Comparison of ENCODE assay signal across 25 cellular contexts in genomic region chr6:139166956-139167313, GRCh38. TPM values are rescaled to one million over a fixed set of nuclear protein-coding genes. Genes with fewer than 3 reads are reported as not detected.
A peak's percentile ranks its signal among the peaks of the same experiment; 100 is the strongest.
DNase-seq lines count a peak whose midpoint lies in the region; ATAC-seq, FAIRE-seq and TF ChIP-seq lines count a peak whose summit lies in the region.
"Had no signal": no experiment of that assay in that cellular context is flagged by ENCODE, and none has a peak within 500 bp of the region (broad histone marks: within the 10 kb centered on the region; RNA-seq: fewer than 3 reads in every experiment).

No MANE protein-coding gene starts in this region.

- POLR2A ChIA-PET in T-cell (lab: Charles Lee), result no interaction called here

- H3K4me1 Mint-ChIP-seq in activated T-cell treated with anti-CD3 and anti-CD28 coated beads, Interleukin-2, amount 50 U/mL, for 72 hours (ENCODE audit: low read depth), result peaks cover 83% of the 10 kb centered on the region
- H3K4me1 Mint-ChIP-seq in activated T-cell treated with anti-CD3 and anti-CD28 coated beads, Interleukin-2, amount 50 U/mL, for 4 hours (ENCODE audit: low read depth), result peaks cover 94% of the 10 kb centered on the region
- peaks cover 95 to 97% (median 96%) of the 10 kb centered on the region in 3 donors for H3K4me1 Mint-ChIP-seq in T-cell
- H3K4me1 Mint-ChIP-seq in stimulated activated naive B cell treated with anti-CD40 and anti-IgM and Interleukin-4, amounts not matched to agents 10 μg/mL and 1 μg/mL and 100 μg/mL, for 72 hours, result peaks cover 52 to 84% of the 10 kb centered on the region in 2 donors

- H3K36me3 Mint-ChIP-seq in activated T-cell treated with anti-CD3 and anti-CD28 coated beads, Interleukin-2, amount 50 U/mL, for 72 hours (ENCODE audit: insufficient read depth in 2 of 2), result peaks cover 14 to 46% of the 10 kb centered on the region in 2 donors
- H3K36me3 Mint-ChIP-seq in activated T-cell treated with anti-CD3 and anti-CD28 coated beads, Interleukin-2, amount 50 U/mL, for 4 hours (ENCODE audit: insufficient read depth), result peaks cover 55% of the 10 kb centered on the region
- peaks cover 64% of the 10 kb centered on the region for H3K36me3 Mint-ChIP-seq in T-cell
- H3K36me3 Mint-ChIP-seq in stimulated activated naive B cell treated with anti-CD40 and anti-IgM and Interleukin-4, amounts not matched to agents 10 μg/mL and 1 μg/mL and 100 μg/mL, for 72 hours, result peaks cover 57 to 68% of the 10 kb centered on the region in 2 donors

- H3K4me3 Mint-ChIP-seq in activated T-cell treated with anti-CD3 and anti-CD28 coated beads, Interleukin-2, amount 50 U/mL, for 72 hours, result no peak overlapping the region
- no peak overlapping the region for H3K4me3 Mint-ChIP-seq in activated T-cell treated with anti-CD3 and anti-CD28 coated beads, Interleukin-2, amount 50 U/mL, for 4 hours
- H3K4me3 Mint-ChIP-seq in T-cell, result peak overlapping the region in 1 of 3 donors; percentile 82
- H3K4me3 Mint-ChIP-seq in stimulated activated naive B cell treated with anti-CD40 and anti-IgM and Interleukin-4, amounts not matched to agents 10 μg/mL and 1 μg/mL and 100 μg/mL, for 72 hours, result no peak overlapping the region
- H3K4me3 Mint-ChIP-seq: HFFc6 had no signal

- CTCF ChIA-PET in T-cell (lab: Charles Lee), result interaction anchor here in 1 of 2 donors (0.5 kb wide), 1 partner anchor 23 kb away, joined by 7 read pairs; no protein-coding TSS in a partner anchor

- H3K9me3 Mint-ChIP-seq in activated T-cell treated with anti-CD3 and anti-CD28 coated beads, Interleukin-2, amount 50 U/mL, for 72 hours, result peaks cover 0 to 1% of the 10 kb centered on the region in 2 donors
- H3K9me3 Mint-ChIP-seq in activated T-cell treated with anti-CD3 and anti-CD28 coated beads, Interleukin-2, amount 50 U/mL, for 4 hours, result no peaks in the 10 kb centered on the region
- no peaks in the 10 kb centered on the region for H3K9me3 Mint-ChIP-seq in T-cell
- H3K9me3 Mint-ChIP-seq in stimulated activated naive B cell treated with anti-CD40 and anti-IgM and Interleukin-4, amounts not matched to agents 10 μg/mL and 1 μg/mL and 100 μg/mL, for 72 hours, result peaks cover 2 to 7% of the 10 kb centered on the region in 2 donors
- H3K9me3 Mint-ChIP-seq: HFFc6 had no signal

- ATAC-seq in activated T-cell treated with anti-CD3 and anti-CD28 coated beads, Interleukin-2, amount 50 U/mL, for 72 hours (replicated peaks in 1 of 2), result no peak
- no peak for ATAC-seq in activated T-cell treated with anti-CD3 and anti-CD28 coated beads, Interleukin-2, amount 50 U/mL, for 4 hours
- ATAC-seq in T-cell (replicated peaks in 1 of 4) (peak in 1 of 4 experiments; percentile 3), HG03025 (IDR thresholded peaks at IDR 0.05; ENCODE audit: low FRiP score, unreplicated experiment) (no peak)
- no peak for ATAC-seq in stimulated activated naive B cell treated with anti-CD40 and anti-IgM and Interleukin-4, amounts not matched to agents 10 μg/mL and 1 μg/mL and 100 μg/mL, for 72 hours (replicated peaks)
- ATAC-seq: GM12878, HepG2 had no signal

- peaks cover 0 to 4% (median 0%) of the 10 kb centered on the region in 4 donors for H3K4me1 ChIP-seq in Peyer's patch
- H3K4me1 ChIP-seq: BE2C had no signal

- peak overlapping the region; percentile 92 for H3K27ac Mint-ChIP-seq in activated T-cell treated with anti-CD3 and anti-CD28 coated beads, Interleukin-2, amount 50 U/mL, for 72 hours
- peak overlapping the region; percentile 24 to 82 for H3K27ac Mint-ChIP-seq in T-cell
- peak overlapping the region; percentile 81 for H3K27ac Mint-ChIP-seq in stimulated activated naive B cell treated with anti-CD40 and anti-IgM and Interleukin-4, amounts not matched to agents 10 μg/mL and 1 μg/mL and 100 μg/mL, for 72 hours
- H3K27ac Mint-ChIP-seq: HFFc6 had no signal

- no peaks in the 10 kb centered on the region for H3K27me3 Mint-ChIP-seq in activated T-cell treated with anti-CD3 and anti-CD28 coated beads, Interleukin-2, amount 50 U/mL, for 72 hours (ENCODE audit: low read depth)
- no peaks in the 10 kb centered on the region for H3K27me3 Mint-ChIP-seq in activated T-cell treated with anti-CD3 and anti-CD28 coated beads, Interleukin-2, amount 50 U/mL, for 4 hours (ENCODE audit: low read depth)
- no peaks in the 10 kb centered on the region for H3K27me3 Mint-ChIP-seq in T-cell
- no peaks in the 10 kb centered on the region for H3K27me3 Mint-ChIP-seq in stimulated activated naive B cell treated with anti-CD40 and anti-IgM and Interleukin-4, amounts not matched to agents 10 μg/mL and 1 μg/mL and 100 μg/mL, for 72 hours

- H3K36me3 ChIP-seq in bronchial epithelial cell (ENCODE audit: control insufficient read depth, insufficient read depth, low read length) (peaks cover 7% of the 10 kb centered on the region), Peyer's patch (peaks cover 0 to 21% (median 0%) of the 10 kb centered on the region in 3 donors)
- H3K36me3 ChIP-seq: BE2C had no signal

- FAIRE-seq in bronchial epithelial cell (lab: Jason Lieb, UNC), result peak; percentile 7
- FAIRE-seq: GM12878, HepG2 had no signal

- no peak for DNase-seq in activated T-cell treated with anti-CD3 and anti-CD28 coated beads, Interleukin-2, amount 50 U/mL, for 72 hours
- DNase-seq in activated T-cell treated with anti-CD3 and anti-CD28 coated beads, Interleukin-2, amount 50 U/mL, for 4 hours, result no peak
- no peak for DNase-seq in T-cell
- DNase-seq in bronchial epithelial cell (ENCODE audit: low read depth), result no peak
- no peak for DNase-seq in stimulated activated naive B cell treated with anti-CD40 and anti-IgM and Interleukin-4, amounts not matched to agents 10 μg/mL and 1 μg/mL and 100 μg/mL, for 72 hours
- DNase-seq in Peyer's patch, result no peak
- DNase-seq: BE2C, Caco-2, DMS 273 treated with DMSO at 0.1 percent for 48 hours, DMS79 treated with DMSO at 0.1 percent for 48 hours, H7, HFFc6, KBM-7, MM.1S, NCI-H1048, NCI-H1417 treated with DMSO at 0.1 percent for 48 hours, NCI-H187, NCI-H446 treated with DMSO at 0.1 percent for 48 hours, NCI-H526 treated with DMSO at 0.1 percent for 48 hours, OCI-M1, SHP77 had no signal

- no peak overlapping the region for H3K27ac ChIP-seq in Peyer's patch
- H3K27ac ChIP-seq: HL-60 had no signal

- TF ChIP-seq CTCF in bronchial epithelial cell (IDR thresholded peaks at IDR 0.05; ENCODE audit: insufficient read depth, low read length, severe bottlenecking), result no peak
- no peak for TF ChIP-seq CTCF in Peyer's patch (IDR thresholded peaks at IDR 0.05)

- no peaks in the 10 kb centered on the region for H3K27me3 ChIP-seq in bronchial epithelial cell (ENCODE audit: control insufficient read depth, insufficient read depth, low read length)
- no peaks in the 10 kb centered on the region for H3K27me3 ChIP-seq in Peyer's patch
- H3K27me3 ChIP-seq: BE2C had no signal

- H3K9me3 ChIP-seq in Peyer's patch, result no peaks in the 10 kb centered on the region
- H3K9me3 ChIP-seq: BE2C, Caco-2 had no signal

- H3K4me3 ChIP-seq in bronchial epithelial cell (ENCODE audit: low read depth, low read length) (no peak overlapping the region), Peyer's patch (no peak overlapping the region)
- H3K4me3 ChIP-seq: GM12878 had no signal

- no peak for TF ChIP-seq POLR2A in Peyer's patch (IDR thresholded peaks at IDR 0.05)

RNA-seq across cellular contexts. Expression of gene HECA, which starts 32.1 kb away (rescaled TPM):
- 10 to 100 TPM; 77.6 to 89.7 TPM for total RNA-seq in activated T-cell treated with anti-CD3 and anti-CD28 coated beads, Interleukin-2, amount 50 U/mL, for 72 hours
- total RNA-seq in activated T-cell treated with anti-CD3 and anti-CD28 coated beads, Interleukin-2, amount 50 U/mL, for 4 hours, result 10 to 100 TPM; 54.4 to 65.7 (median 57.5) TPM
- total RNA-seq in T-cell (100 to 1,000 TPM; 125 to 137 (median 131) TPM), bronchial epithelial cell (23.8 and 25.5 TPM in 2 replicates), Peyer's patch (10 to 100 TPM; 43.6 to 60.9 (median 51.6) TPM)
